In genomic region chr4:1964443-1964842, GRCh38 we compare ENCODE assay signal across 25 cellular contexts.
"Had no signal": no experiment of that assay in that cellular context is flagged by ENCODE, and none has a peak within 500 bp of the region (broad histone marks: within the 10 kb centered on the region; RNA-seq: fewer than 3 reads in every experiment).

No MANE protein-coding gene starts in this region.

- H3K27me3 Mint-ChIP-seq: activated T-helper 17 cell treated with anti-CD3 and anti-CD28 coated beads, Interleukin-2, amount 50 U/mL, for 72 hours; dendritic cell treated with granulocyte-macrophage colony-stimulating factor and Interleukin-4, amounts not matched to agents 40 ng/mL and 50 ng/mL, for 4 days; naive B cell had no signal

- H3K9me3 ChIP-seq: breast epithelium, esophagus muscularis mucosa, heart left ventricle, left lung, ovary, psoas muscle, spleen, tibial nerve had no signal

- H3K27ac ChIP-seq: breast epithelium, esophagus muscularis mucosa, foreskin keratinocyte, heart left ventricle, left lung, ovary, psoas muscle, spleen, tibial nerve had no signal

- H3K27me3 ChIP-seq: breast epithelium, esophagus muscularis mucosa, foreskin keratinocyte, heart left ventricle, left lung, ovary, spleen, tibial nerve had no signal

- FAIRE-seq: islet of Langerhans had no signal

- H3K36me3 ChIP-seq: ovary had no signal

- H3K27ac Mint-ChIP-seq: activated naive CD4-positive, alpha-beta T cell treated with anti-CD3 and anti-CD28 coated beads, Interleukin-2, amount 50 U/mL, for 72 hours; dendritic cell treated with granulocyte-macrophage colony-stimulating factor and Interleukin-4, amounts not matched to agents 40 ng/mL and 50 ng/mL, for 4 days; mesothelial cell of epicardium had no signal

- DNase-seq: activated CD4-positive, alpha-beta T cell treated with anti-CD3 and anti-CD28 coated beads for 48 hours; activated CD4-positive, alpha-beta T cell treated with anti-CD3 and anti-CD28 coated beads, Interleukin-2, amount 50 U/mL, for 48 hours; activated CD8-positive, alpha-beta memory T cell treated with anti-CD3 and anti-CD28 coated beads for 24 hours; activated gamma-delta T cell treated with Interleukin-2 at 50 U/mL for 16 hours; activated T-cell treated with anti-CD3 and anti-CD28 coated beads, Interleukin-2, amount 50 U/mL, for 1 hour; central memory CD4-positive, alpha-beta T cell; foreskin keratinocyte; heart left ventricle; hypothalamus; left lung; naive B cell; nephron progenitor cell; ovary; spleen; stimulated activated naive CD4-positive, alpha-beta T cell treated with Interleukin-2 at 50 U/mL for 16 hours; T-helper 2 cell had no signal

- H3K4me3 Mint-ChIP-seq: activated T-helper 17 cell treated with anti-CD3 and anti-CD28 coated beads, Interleukin-2, amount 50 U/mL, for 72 hours; dendritic cell treated with granulocyte-macrophage colony-stimulating factor and Interleukin-4, amounts not matched to agents 40 ng/mL and 50 ng/mL, for 4 days; mesothelial cell of epicardium; naive B cell; nephron progenitor cell had no signal

- H3K4me1 ChIP-seq: breast epithelium, foreskin keratinocyte, left lung, psoas muscle, spleen, tibial nerve had no signal

- H3K9me3 Mint-ChIP-seq: activated naive CD4-positive, alpha-beta T cell treated with anti-CD3 and anti-CD28 coated beads, Interleukin-2, amount 50 U/mL, for 72 hours; activated T-helper 17 cell treated with anti-CD3 and anti-CD28 coated beads, Interleukin-2, amount 50 U/mL, for 72 hours; dendritic cell treated with granulocyte-macrophage colony-stimulating factor and Interleukin-4, amounts not matched to agents 40 ng/mL and 50 ng/mL, for 4 days had no signal

- H3K4me1 Mint-ChIP-seq: mesothelial cell of epicardium, naive B cell, nephron progenitor cell had no signal

- H3K4me3 ChIP-seq: breast epithelium, esophagus muscularis mucosa, heart left ventricle, left lung, ovary, psoas muscle, spleen, tibial nerve had no signal
